2 cellular contexts compared by ENCODE assay signal in the genomic region with DNA sequence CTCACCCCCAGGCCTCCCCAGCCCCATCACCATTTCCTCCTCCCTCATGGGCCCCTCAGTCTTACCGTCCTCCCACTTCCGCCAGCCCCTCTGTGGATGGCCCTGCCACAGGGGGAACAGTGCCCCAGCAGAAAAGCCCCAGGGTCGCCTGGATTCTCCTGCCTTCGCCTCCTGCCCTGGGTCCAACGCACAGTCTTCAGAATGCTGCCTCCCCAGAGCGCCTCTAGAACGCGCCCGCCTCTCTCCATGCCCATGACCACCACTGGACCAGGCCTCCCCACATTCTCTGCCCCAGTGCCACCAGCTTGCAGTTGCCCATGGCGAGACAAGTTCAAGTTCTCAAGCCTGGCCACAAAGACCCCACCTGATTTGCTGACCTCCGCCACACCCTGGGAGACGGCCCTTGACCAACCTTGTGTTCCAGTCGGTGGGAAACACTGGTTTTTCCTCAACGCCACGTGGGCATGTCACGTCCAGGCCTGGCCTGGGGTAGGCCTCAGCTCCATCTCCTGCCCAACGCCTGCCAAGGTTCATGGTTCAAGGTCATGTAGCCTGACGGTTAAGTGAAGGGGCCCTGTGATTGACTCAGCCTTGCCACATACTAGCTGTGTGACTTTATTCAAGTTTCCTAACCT.
TF ChIP-seq lines count a peak whose summit lies in the region.

No MANE protein-coding gene starts in this region.

TF ChIP-seq in HCT116, 20 proteins besides CTCF, POLR2A, EP300 and RAD21:
- TF ChIP-seq EGR1 (IDR thresholded peaks at IDR 0.05; ENCODE audit: low read depth) (no peak), ZNF274 (IDR thresholded peaks at IDR 0.05; ENCODE audit: low read depth, low read length) (no peak), SIN3A (IDR thresholded peaks at IDR 0.05; ENCODE audit: low read depth) (no peak)

TF ChIP-seq in GM23338, 12 proteins besides CTCF, POLR2A, EP300 and RAD21:
- TF ChIP-seq NANOG (IDR thresholded peaks at IDR 0.05; ENCODE audit: borderline replicate concordance) (no peak), EZH2 (IDR thresholded peaks at IDR 0.05; ENCODE audit: low read depth, unreplicated experiment) (no peak), POLR2AphosphoS5 (IDR thresholded peaks at IDR 0.05; ENCODE audit: low read depth) (no peak), ZNF114 (CRISPR knock-in tag; IDR thresholded peaks at IDR 0.05) (no peak), EZH2phosphoT487 (IDR thresholded peaks at IDR 0.05; ENCODE audit: unreplicated experiment) (no peak), STAT1 (IDR thresholded peaks at IDR 0.05; ENCODE audit: unreplicated experiment) (no peak), ZNF331 (CRISPR knock-in tag; IDR thresholded peaks at IDR 0.05; ENCODE audit: low read depth) (no peak), CREB1 (CRISPR knock-in tag; IDR thresholded peaks at IDR 0.05; ENCODE audit: low read depth) (no peak), JUNB (IDR thresholded peaks at IDR 0.05; ENCODE audit: unreplicated experiment) (no peak)
- TF ChIP-seq, protein P1, sequence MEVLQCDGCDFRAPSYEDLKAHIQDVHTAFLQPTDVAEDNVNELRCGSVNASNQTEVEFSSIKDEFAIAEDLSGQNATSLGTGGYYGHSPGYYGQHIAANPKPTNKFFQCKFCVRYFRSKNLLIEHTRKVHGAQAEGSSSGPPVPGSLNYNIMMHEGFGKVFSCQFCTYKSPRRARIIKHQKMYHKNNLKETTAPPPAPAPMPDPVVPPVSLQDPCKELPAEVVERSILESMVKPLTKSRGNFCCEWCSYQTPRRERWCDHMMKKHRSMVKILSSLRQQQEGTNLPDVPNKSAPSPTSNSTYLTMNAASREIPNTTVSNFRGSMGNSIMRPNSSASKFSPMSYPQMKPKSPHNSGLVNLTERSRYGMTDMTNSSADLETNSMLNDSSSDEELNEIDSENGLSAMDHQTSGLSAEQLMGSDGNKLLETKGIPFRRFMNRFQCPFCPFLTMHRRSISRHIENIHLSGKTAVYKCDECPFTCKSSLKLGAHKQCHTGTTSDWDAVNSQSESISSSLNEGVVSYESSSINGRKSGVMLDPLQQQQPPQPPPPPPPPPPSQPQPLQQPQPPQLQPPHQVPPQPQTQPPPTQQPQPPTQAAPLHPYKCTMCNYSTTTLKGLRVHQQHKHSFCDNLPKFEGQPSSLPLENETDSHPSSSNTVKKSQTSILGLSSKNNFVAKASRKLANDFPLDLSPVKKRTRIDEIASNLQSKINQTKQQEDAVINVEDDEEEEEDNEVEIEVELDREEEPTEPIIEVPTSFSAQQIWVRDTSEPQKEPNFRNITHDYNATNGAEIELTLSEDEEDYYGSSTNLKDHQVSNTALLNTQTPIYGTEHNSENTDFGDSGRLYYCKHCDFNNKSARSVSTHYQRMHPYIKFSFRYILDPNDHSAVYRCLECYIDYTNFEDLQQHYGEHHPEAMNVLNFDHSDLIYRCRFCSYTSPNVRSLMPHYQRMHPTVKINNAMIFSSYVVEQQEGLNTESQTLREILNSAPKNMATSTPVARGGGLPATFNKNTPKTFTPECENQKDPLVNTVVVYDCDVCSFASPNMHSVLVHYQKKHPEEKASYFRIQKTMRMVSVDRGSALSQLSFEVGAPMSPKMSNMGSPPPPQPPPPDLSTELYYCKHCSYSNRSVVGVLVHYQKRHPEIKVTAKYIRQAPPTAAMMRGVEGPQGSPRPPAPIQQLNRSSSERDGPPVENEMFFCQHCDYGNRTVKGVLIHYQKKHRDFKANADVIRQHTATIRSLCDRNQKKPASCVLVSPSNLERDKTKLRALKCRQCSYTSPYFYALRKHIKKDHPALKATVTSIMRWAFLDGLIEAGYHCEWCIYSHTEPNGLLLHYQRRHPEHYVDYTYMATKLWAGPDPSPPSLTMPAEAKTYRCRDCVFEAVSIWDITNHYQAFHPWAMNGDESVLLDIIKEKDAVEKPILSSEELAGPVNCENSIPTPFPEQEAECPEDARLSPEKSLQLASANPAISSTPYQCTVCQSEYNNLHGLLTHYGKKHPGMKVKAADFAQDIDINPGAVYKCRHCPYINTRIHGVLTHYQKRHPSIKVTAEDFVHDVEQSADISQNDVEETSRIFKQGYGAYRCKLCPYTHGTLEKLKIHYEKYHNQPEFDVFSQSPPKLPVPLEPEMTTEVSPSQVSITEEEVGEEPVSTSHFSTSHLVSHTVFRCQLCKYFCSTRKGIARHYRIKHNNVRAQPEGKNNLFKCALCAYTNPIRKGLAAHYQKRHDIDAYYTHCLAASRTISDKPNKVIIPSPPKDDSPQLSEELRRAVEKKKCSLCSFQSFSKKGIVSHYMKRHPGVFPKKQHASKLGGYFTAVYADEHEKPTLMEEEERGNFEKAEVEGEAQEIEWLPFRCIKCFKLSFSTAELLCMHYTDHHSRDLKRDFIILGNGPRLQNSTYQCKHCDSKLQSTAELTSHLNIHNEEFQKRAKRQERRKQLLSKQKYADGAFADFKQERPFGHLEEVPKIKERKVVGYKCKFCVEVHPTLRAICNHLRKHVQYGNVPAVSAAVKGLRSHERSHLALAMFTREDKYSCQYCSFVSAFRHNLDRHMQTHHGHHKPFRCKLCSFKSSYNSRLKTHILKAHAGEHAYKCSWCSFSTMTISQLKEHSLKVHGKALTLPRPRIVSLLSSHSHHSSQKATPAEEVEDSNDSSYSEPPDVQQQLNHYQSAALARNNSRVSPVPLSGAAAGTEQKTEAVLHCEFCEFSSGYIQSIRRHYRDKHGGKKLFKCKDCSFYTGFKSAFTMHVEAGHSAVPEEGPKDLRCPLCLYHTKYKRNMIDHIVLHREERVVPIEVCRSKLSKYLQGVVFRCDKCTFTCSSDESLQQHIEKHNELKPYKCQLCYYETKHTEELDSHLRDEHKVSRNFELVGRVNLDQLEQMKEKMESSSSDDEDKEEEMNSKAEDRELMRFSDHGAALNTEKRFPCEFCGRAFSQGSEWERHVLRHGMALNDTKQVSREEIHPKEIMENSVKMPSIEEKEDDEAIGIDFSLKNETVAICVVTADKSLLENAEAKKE (CRISPR knock-in tag; IDR thresholded peaks at IDR 0.05) = no peak
- TF ChIP-seq, protein P2, sequence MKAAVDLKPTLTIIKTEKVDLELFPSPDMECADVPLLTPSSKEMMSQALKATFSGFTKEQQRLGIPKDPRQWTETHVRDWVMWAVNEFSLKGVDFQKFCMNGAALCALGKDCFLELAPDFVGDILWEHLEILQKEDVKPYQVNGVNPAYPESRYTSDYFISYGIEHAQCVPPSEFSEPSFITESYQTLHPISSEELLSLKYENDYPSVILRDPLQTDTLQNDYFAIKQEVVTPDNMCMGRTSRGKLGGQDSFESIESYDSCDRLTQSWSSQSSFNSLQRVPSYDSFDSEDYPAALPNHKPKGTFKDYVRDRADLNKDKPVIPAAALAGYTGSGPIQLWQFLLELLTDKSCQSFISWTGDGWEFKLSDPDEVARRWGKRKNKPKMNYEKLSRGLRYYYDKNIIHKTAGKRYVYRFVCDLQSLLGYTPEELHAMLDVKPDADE (IDR thresholded peaks at IDR 0.05) = no peak
- TF ChIP-seq, protein P3, sequence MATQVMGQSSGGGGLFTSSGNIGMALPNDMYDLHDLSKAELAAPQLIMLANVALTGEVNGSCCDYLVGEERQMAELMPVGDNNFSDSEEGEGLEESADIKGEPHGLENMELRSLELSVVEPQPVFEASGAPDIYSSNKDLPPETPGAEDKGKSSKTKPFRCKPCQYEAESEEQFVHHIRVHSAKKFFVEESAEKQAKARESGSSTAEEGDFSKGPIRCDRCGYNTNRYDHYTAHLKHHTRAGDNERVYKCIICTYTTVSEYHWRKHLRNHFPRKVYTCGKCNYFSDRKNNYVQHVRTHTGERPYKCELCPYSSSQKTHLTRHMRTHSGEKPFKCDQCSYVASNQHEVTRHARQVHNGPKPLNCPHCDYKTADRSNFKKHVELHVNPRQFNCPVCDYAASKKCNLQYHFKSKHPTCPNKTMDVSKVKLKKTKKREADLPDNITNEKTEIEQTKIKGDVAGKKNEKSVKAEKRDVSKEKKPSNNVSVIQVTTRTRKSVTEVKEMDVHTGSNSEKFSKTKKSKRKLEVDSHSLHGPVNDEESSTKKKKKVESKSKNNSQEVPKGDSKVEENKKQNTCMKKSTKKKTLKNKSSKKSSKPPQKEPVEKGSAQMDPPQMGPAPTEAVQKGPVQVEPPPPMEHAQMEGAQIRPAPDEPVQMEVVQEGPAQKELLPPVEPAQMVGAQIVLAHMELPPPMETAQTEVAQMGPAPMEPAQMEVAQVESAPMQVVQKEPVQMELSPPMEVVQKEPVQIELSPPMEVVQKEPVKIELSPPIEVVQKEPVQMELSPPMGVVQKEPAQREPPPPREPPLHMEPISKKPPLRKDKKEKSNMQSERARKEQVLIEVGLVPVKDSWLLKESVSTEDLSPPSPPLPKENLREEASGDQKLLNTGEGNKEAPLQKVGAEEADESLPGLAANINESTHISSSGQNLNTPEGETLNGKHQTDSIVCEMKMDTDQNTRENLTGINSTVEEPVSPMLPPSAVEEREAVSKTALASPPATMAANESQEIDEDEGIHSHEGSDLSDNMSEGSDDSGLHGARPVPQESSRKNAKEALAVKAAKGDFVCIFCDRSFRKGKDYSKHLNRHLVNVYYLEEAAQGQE (IDR thresholded peaks at IDR 0.05; ENCODE audit: unreplicated experiment) = no peak
TF ChIP-seq in GM23338: peak in this region for 0.
